Comparison of ENCODE assay signal across 8 cellular contexts in genomic region chr13:51645154-51645650, GRCh38.
DNase-seq lines count a peak whose midpoint lies in the region; ATAC-seq, FAIRE-seq and TF ChIP-seq lines count a peak whose summit lies in the region.

No MANE protein-coding gene starts in this region.

- peak overlapping the region; percentile 80 for H3K27ac ChIP-seq in keratinocyte (ENCODE audit: control insufficient read depth, insufficient read depth, low read length)

- H2AFZ ChIP-seq in keratinocyte (ENCODE audit: control insufficient read depth, low read length): no peak overlapping the region

- H3K36me3 ChIP-seq in keratinocyte (ENCODE audit: control insufficient read depth in 2 of 2, extremely low read depth in 1 of 2, insufficient read depth in 2 of 2, low read length in 2 of 2): no peaks in the 10 kb centered on the region

- in situ Hi-C loops in GM13977 (cut with MboI; ENCODE audit: low pct_unique_long_range_greater_than_20kb, low sequenced_read_pairs, unreplicated experiment): no loop called here

- peak overlapping the region; percentile 86 for H3K4me2 ChIP-seq in keratinocyte (ENCODE audit: control insufficient read depth, extremely low read depth, insufficient read depth, low read depth, low read length)

- ATAC-seq in HG02884 (IDR thresholded peaks at IDR 0.05; ENCODE audit: unreplicated experiment): no peak

- peak overlapping the region; percentile 45 for H3K9ac ChIP-seq in keratinocyte (ENCODE audit: control insufficient read depth, extremely low read depth, insufficient read depth, low read length)

- dilution Hi-C loops in keratinocyte (cut with MboI; ENCODE audit: extremely low pct_ligation_motif_present, low sequenced_read_pairs): no loop called here

- H3K79me2 ChIP-seq in keratinocyte (ENCODE audit: control insufficient read depth, insufficient read depth, low read length): peaks cover 56% of the 10 kb centered on the region

- no peaks in the 10 kb centered on the region for H3K9me1 ChIP-seq in keratinocyte (ENCODE audit: control insufficient read depth, extremely low read depth, insufficient read depth, low read length)

- peaks cover 56% of the 10 kb centered on the region for H3K4me1 ChIP-seq in keratinocyte (ENCODE audit: control insufficient read depth, extremely low read depth, insufficient read depth, low read length)

- FAIRE-seq in keratinocyte (lab: Jason Lieb, UNC): no peak

- H4K20me1 ChIP-seq in keratinocyte (ENCODE audit: control insufficient read depth, extremely low read depth, insufficient read depth, low read length): no peaks in the 10 kb centered on the region

- TF ChIP-seq CTCF in GM13977 (IDR thresholded peaks at IDR 0.05; ENCODE audit: extremely low read depth, insufficient read depth, missing control alignments) (no peak), keratinocyte (optimal IDR thresholded peaks at IDR 0.05 in 1 of 3, IDR thresholded peaks at IDR 0.05 in 1 of 3, conservative IDR thresholded peaks at IDR 0.05 in 1 of 3; ENCODE audit: extremely low read depth in 1 of 3, insufficient read depth in 2 of 3, low read length in 3 of 3) (no peak)

- H3K9me3 ChIP-seq in keratinocyte (ENCODE audit: control insufficient read depth, low read depth, low read length): no peaks in the 10 kb centered on the region

- no peaks in the 10 kb centered on the region for H3K27me3 ChIP-seq in keratinocyte (ENCODE audit: control insufficient read depth, extremely low read depth, insufficient read depth, low read length)

- DNase-seq in GM13977 (ENCODE audit: low spot score) (peak; percentile 51), M059J (ENCODE audit: low read depth) (peak; percentile 69), amniotic epithelial cell (ENCODE audit: low read depth) (peak; percentile 89), keratinocyte (ENCODE audit: low read depth, low spot score) (no peak), middle frontal gyrus (ENCODE audit: extremely low spot score, low spot score) (no peak), HK-2 (ENCODE audit: unreplicated experiment) (no peak), foreskin melanocyte (no peak)

- no peak overlapping the region for H3K4me3 ChIP-seq in keratinocyte (ENCODE audit: control insufficient read depth in 2 of 3, extremely low read depth in 1 of 3, insufficient read depth in 2 of 3, low read depth in 1 of 3, low read length in 3 of 3)

Comparison
In these comparisons a context has a peak if more than half of its experiments do, and no peak if none do; other contexts are left out.
1. DNase-seq: peak in GM13977 (single experiment), M059J (single experiment) and amniotic epithelial cell (single experiment); none in keratinocyte (single experiment), middle frontal gyrus (single experiment), HK-2 (single experiment) and foreskin melanocyte (single experiment).